Comparison of ENCODE assay signal across 8 cellular contexts in genomic region chr5:68239485-68239884, GRCh38. TPM values are rescaled to one million over a fixed set of nuclear protein-coding genes. Genes with fewer than 3 reads are reported as not detected.
A peak's percentile ranks its signal among the peaks of the same experiment; 100 is the strongest.
DNase-seq lines count a peak whose midpoint lies in the region; ATAC-seq and TF ChIP-seq lines count a peak whose summit lies in the region.

No MANE protein-coding gene starts in this region.

- H3K27ac ChIP-seq in SK-N-SH (ENCODE audit: low read depth in 2 of 2, low read length in 1 of 2) (peak overlapping the region; percentile 28 to 94; a peak in 2 of 4 replicates), right cardiac atrium (ENCODE audit: low read length) (peak overlapping the region; percentile 39)

- peaks cover 5% of the 10 kb centered on the region; the same call in 1 of the 2 replicates for H3K79me2 ChIP-seq in SK-N-SH (ENCODE audit: insufficient read depth)

- no peak overlapping the region for H3K4me3 Mint-ChIP-seq in activated naive CD4-positive, alpha-beta T cell treated with anti-CD3 and anti-CD28 coated beads, Interleukin-2, amount 10 ng/mL, durations not matched to agents 7 days and 5 days

- TF ChIP-seq EP300 in SK-N-SH (IDR thresholded peaks at IDR 0.05; ENCODE audit: borderline replicate concordance in 1 of 2, low read depth in 1 of 2, low read length in 1 of 2) = peak in 1 of 2 experiments; percentile 71; a peak in 1 of 4 replicates

- 27% methylated on average over 7 of the region's 7 CpGs for WGBS in SK-N-SH (ENCODE audit: low lambda C conversion rate)
- 6% methylated on average over 7 of the region's 7 CpGs for WGBS in right cardiac atrium

- H3K4me1 ChIP-seq in SK-N-SH (ENCODE audit: control insufficient read depth in 1 of 2, insufficient read depth in 2 of 2, low read depth in 1 of 2, low read length in 1 of 2) = peaks cover 18% of the 10 kb centered on the region in 2 experiments
- peaks cover 16% of the 10 kb centered on the region for H3K4me1 ChIP-seq in right cardiac atrium (ENCODE audit: control insufficient read depth, insufficient read depth, low read length)

- TF ChIP-seq CTCF in SK-N-SH (IDR thresholded peaks at IDR 0.05) = no peak

- POLR2A ChIA-PET in SK-N-SH (lab: Yijun Ruan, JAX) = interaction anchor here (1.0 kb wide), 1 partner anchor 24 kb away, joined by 3 read pairs; the partner anchor contains the start of gene PIK3R1

- H3K27me3 ChIP-seq in SK-N-SH (ENCODE audit: insufficient read depth) (no peaks in the 10 kb centered on the region), right cardiac atrium (ENCODE audit: control insufficient read depth, insufficient read depth) (no peaks in the 10 kb centered on the region)

- H3K36me3 Mint-ChIP-seq in activated naive CD4-positive, alpha-beta T cell treated with anti-CD3 and anti-CD28 coated beads, Interleukin-2, amount 10 ng/mL, durations not matched to agents 7 days and 5 days = peaks cover 21% of the 10 kb centered on the region

- intact Hi-C loops in right cardiac atrium (cut with DNase I) = no loop called here

- H3K4me1 Mint-ChIP-seq in activated naive CD4-positive, alpha-beta T cell treated with anti-CD3 and anti-CD28 coated beads, Interleukin-2, amount 10 ng/mL, durations not matched to agents 7 days and 5 days = peaks cover 69% of the 10 kb centered on the region

- H4K20me1 ChIP-seq in SK-N-SH (ENCODE audit: insufficient read depth) = no peaks in the 10 kb centered on the region

- no peaks in the 10 kb centered on the region for H3K27me3 Mint-ChIP-seq in activated naive CD4-positive, alpha-beta T cell treated with anti-CD3 and anti-CD28 coated beads, Interleukin-2, amount 10 ng/mL, durations not matched to agents 7 days and 5 days

- H3K9me3 ChIP-seq in SK-N-SH (no peaks in the 10 kb centered on the region), right cardiac atrium (ENCODE audit: control insufficient read depth, low read length) (no peaks in the 10 kb centered on the region)

- H3K36me3 ChIP-seq in SK-N-SH (replicated peaks in 1 of 2; ENCODE audit: control insufficient read depth in 1 of 2, insufficient read depth in 2 of 2, low read length in 1 of 2) = peaks cover 7% of the 10 kb centered on the region in 2 experiments

- no peaks in the 10 kb centered on the region for H3K9me2 ChIP-seq in SK-N-SH

- H2AFZ ChIP-seq in SK-N-SH (ENCODE audit: low read depth) = 0 out of 2 replicates have a peak overlapping the region, but pooled peaks have one; percentile 51

- no peak for TF ChIP-seq POLR2A in GM18505 (IDR thresholded peaks at IDR 0.05; ENCODE audit: borderline replicate concordance, extremely low read depth, insufficient read depth, insufficient read length)

- no peak overlapping the region for H3K4me3 ChIP-seq in SK-N-SH (ENCODE audit: low read depth in 2 of 2, low read length in 1 of 2)
- H3K4me3 ChIP-seq in right cardiac atrium (ENCODE audit: low read length) = peak overlapping the region; percentile 32

- H3K27ac Mint-ChIP-seq in activated naive CD4-positive, alpha-beta T cell treated with anti-CD3 and anti-CD28 coated beads, Interleukin-2, amount 10 ng/mL, durations not matched to agents 7 days and 5 days = peak overlapping the region; percentile 73

- ATAC-seq in GM18505 (IDR thresholded peaks at IDR 0.05; ENCODE audit: unreplicated experiment) (peak; percentile 91), HG02943 (IDR thresholded peaks at IDR 0.05; ENCODE audit: low read depth, unreplicated experiment) (peak; percentile 93), right cardiac atrium (peak; percentile 76 to 86)

- H3K9ac ChIP-seq in SK-N-SH = no peak overlapping the region

- H3K4me2 ChIP-seq in SK-N-SH = peak overlapping the region; percentile 21; the same call in 1 of the 2 replicates

- peak; percentile 72 for DNase-seq in SK-N-SH
- DNase-seq in activated naive CD4-positive, alpha-beta T cell treated with anti-CD3 and anti-CD28 coated beads, Interleukin-2, amount 10 ng/mL, durations not matched to agents 7 days and 5 days = peak; percentile 85
- DNase-seq in right cardiac atrium = peak; percentile 69 to 81 (median 80)
- peak; percentile 66 for DNase-seq in stimulated activated CD4-positive, alpha-beta T cell treated with anti-CD3 and anti-CD28 coated beads, Interleukin-12 subunit alpha, Interleukin-12 subunit beta, amount 100 ng/mL, for 4 hours
- no peak for DNase-seq in HCEC 1CT
- no peak for DNase-seq in NCI-H187 (lab: John Stamatoyannopoulos, UW)

- H3F3A ChIP-seq in SK-N-SH (replicated peaks; ENCODE audit: insufficient read depth) = peaks cover 9% of the 10 kb centered on the region

- H3K9me3 Mint-ChIP-seq in activated naive CD4-positive, alpha-beta T cell treated with anti-CD3 and anti-CD28 coated beads, Interleukin-2, amount 10 ng/mL, durations not matched to agents 7 days and 5 days = no peaks in the 10 kb centered on the region

- TF ChIP-seq RAD21 in SK-N-SH (IDR thresholded peaks at IDR 0.05; ENCODE audit: low read length) = peak; percentile 34

- CTCF ChIA-PET in SK-N-SH (lab: Yijun Ruan, JAX) = interaction anchor here (0.7 to 1.5 kb wide), 7 partner anchors 11 to 994 kb away, joined by 3 to 10 read pairs (median 3); partner anchors contain the start of gene PIK3R1
- CTCF ChIA-PET in activated naive CD4-positive, alpha-beta T cell treated with anti-CD3 and anti-CD28 coated beads, Interleukin-2, amount 10 ng/mL, durations not matched to agents 7 days and 5 days (lab: Charles Lee) = interaction anchor here (1.9 kb wide), 1 partner anchor 23 kb away, joined by 5 read pairs; no protein-coding TSS in a partner anchor

TF ChIP-seq in SK-N-SH, 30 proteins besides CTCF, POLR2A, EP300 and RAD21 (continues in another document):
- TF ChIP-seq NRF1 (IDR thresholded peaks at IDR 0.05; ENCODE audit: low read depth, low read length) (no peak), CHD2 (IDR thresholded peaks at IDR 0.05; ENCODE audit: low read length, partially characterized antibody) (peak; percentile 48), GATA2 (CRISPR knock-in tag; IDR thresholded peaks at IDR 0.05) (peak; percentile 72), REST (IDR thresholded peaks at IDR 0.05; ENCODE audit: low read depth, low read length) (no peak), POLR2AphosphoS5 (IDR thresholded peaks at IDR 0.05; ENCODE audit: low read depth, low read length) (no peak; the same call in 1 of the 2 replicates), MEF2A (IDR thresholded peaks at IDR 0.05; ENCODE audit: borderline replicate concordance, low read depth) (no peak), IRF3 (IDR thresholded peaks at IDR 0.05; ENCODE audit: low read depth, low read length) (no peak), FOXJ3 (CRISPR knock-in tag; IDR thresholded peaks at IDR 0.05) (no peak), NFIC (IDR thresholded peaks at IDR 0.05; ENCODE audit: borderline replicate concordance) (no peak; the same call in 1 of the 2 replicates), EZH2phosphoT487 (IDR thresholded peaks at IDR 0.05; ENCODE audit: borderline replicate concordance, low read depth) (no peak), USF1 (IDR thresholded peaks at IDR 0.05; ENCODE audit: borderline replicate concordance, low read depth) (no peak), RXRA (IDR thresholded peaks at IDR 0.05; ENCODE audit: borderline replicate concordance, low read depth) (no peak), FOXM1 (IDR thresholded peaks at IDR 0.05; ENCODE audit: low read depth) (no peak), FOSL2 (IDR thresholded peaks at IDR 0.05; ENCODE audit: borderline replicate concordance, low read depth) (no peak), GABPA (IDR thresholded peaks at IDR 0.05; ENCODE audit: low read depth) (no peak), TEAD4 (IDR thresholded peaks at IDR 0.05; ENCODE audit: borderline replicate concordance, insufficient read depth) (no peak)

RNA-seq across cellular contexts. Expression of gene PIK3R1, which starts 23.9 kb away (rescaled TPM):
- polyA plus RNA-seq in SK-N-SH (2012; rRNA removed) (2.0 and 2.7 TPM in 2 replicates), right cardiac atrium (29.7 TPM)
- polyA plus RNA-seq in SK-N-SH (2012; cell fraction: cytosol; rRNA removed) = 2.5 and 2.7 TPM in 2 replicates
- 2.2 and 3.9 TPM in 2 replicates for polyA plus RNA-seq in SK-N-SH (2012; cell fraction: nucleus; rRNA removed)
- 100 to 1,000 TPM in 3 of 4 donors, 10 to 100 TPM in 1; 64.9 to 170 (median 116) TPM for total RNA-seq in right cardiac atrium

Comparison
In these comparisons a context has a peak if more than half of its experiments do, and no peak if none do; other contexts are left out.
1. DNase-seq: peak in SK-N-SH (single experiment), activated naive CD4-positive, alpha-beta T cell treated with anti-CD3 and anti-CD28 coated beads, Interleukin-2, amount 10 ng/mL, durations not matched to agents 7 days and 5 days (single experiment), right cardiac atrium (3 of 3) and stimulated activated CD4-positive, alpha-beta T cell treated with anti-CD3 and anti-CD28 coated beads, Interleukin-12 subunit alpha, Interleukin-12 subunit beta, amount 100 ng/mL, for 4 hours (single experiment); none in HCEC 1CT (single experiment) and NCI-H187 (0 of 2).
2. Peak in every context shown above with its lines, with median percentiles within 50 percentile points of each other: ATAC-seq.